In the genomic region with DNA sequence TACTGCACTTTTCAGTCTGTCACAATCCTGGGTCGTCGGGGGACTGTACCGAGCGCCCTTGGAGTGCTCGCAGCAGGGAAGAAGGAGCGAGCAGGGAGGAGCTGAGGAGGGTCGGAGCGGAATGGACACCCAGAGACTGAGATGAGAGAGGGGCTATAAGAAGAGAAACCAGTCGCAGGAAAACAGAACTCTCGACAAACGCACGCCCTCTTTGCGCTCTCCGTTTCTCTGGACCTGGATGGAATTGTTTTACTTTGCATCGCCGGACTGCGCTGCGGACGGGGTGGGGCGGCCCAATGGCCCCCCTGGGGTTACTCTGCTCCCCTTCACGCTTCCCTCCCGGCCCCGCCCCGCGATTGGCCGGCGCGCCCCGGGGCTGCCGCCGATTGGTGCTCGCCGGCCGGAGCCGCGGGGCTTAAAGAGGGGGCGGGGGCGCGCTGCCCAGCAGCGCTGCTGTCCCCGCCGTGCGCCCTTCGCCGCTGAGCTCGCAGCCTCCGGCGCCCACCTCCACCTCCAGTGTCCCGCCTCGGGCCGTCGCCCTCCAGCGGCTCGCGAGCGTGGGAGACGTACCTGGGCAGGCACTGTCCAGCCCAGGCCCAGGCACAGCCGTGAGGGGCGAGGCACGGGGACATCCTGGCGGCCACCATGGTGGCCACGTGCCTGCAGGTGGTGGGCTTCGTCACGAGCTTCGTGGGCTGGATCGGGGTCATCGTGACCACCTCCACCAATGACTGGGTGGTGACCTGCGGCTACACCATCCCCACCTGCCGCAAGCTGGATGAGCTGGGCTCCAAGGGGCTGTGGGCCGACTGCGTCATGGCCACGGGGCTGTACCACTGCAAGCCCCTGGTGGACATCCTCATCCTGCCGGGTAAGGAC, we compare ENCODE assay signal across 8 cellular contexts. TPM values are rescaled to one million over a fixed set of nuclear protein-coding genes. Genes with fewer than 3 reads are reported as not detected.
DNase-seq lines count a peak whose midpoint lies in the region; ATAC-seq and TF ChIP-seq lines count a peak whose summit lies in the region.

A gene (plus strand): TSS at position 447 of the 879 bp plus-strand sequence. CDS start 199 bp downstream, at position 646.

- peak within 1 kb of the TSS; percentile 67 for H2AFZ ChIP-seq in hepatocyte

- no peaks in the 10 kb centered on the region for H3K36me3 Mint-ChIP-seq in CD4-positive, alpha-beta T cell (ENCODE audit: low read depth)
- no peaks in the 10 kb centered on the region for H3K36me3 Mint-ChIP-seq in progenitor cell of endocrine pancreas (ENCODE audit: insufficient read depth)

- POLR2A ChIA-PET in CD4-positive, alpha-beta T cell (lab: Charles Lee): no interaction called here

- H3K36me3 ChIP-seq in HUES64 (ENCODE audit: insufficient read depth, low read length): no peaks in the 10 kb centered on the region
- H3K36me3 ChIP-seq in ascending aorta: no peaks in the 10 kb centered on the region
- H3K36me3 ChIP-seq in hepatocyte (replicated peaks; ENCODE audit: insufficient read depth, low read depth): no peaks in the 10 kb centered on the region

- 65% methylated on average over 73 of the region's 73 CpGs for WGBS in HUES64
- 7% methylated on average over 42 of the region's 73 CpGs for WGBS in hepatocyte (ENCODE audit: low lambda C conversion rate, missing lambda C conversion rate)

- no peaks in the 10 kb centered on the region for H3K9me3 ChIP-seq in CD4-positive, alpha-beta T cell (ENCODE audit: control insufficient read depth, low read length)
- H3K9me3 ChIP-seq in HUES64 (ENCODE audit: insufficient read depth, low read depth, low read length) (no peaks in the 10 kb centered on the region), ascending aorta (no peaks in the 10 kb centered on the region), hepatocyte (ENCODE audit: low read depth) (no peaks in the 10 kb centered on the region)

- H3K4me1 Mint-ChIP-seq in CD4-positive, alpha-beta T cell (ENCODE audit: low read depth): peaks cover 12% of the 10 kb centered on the region
- peaks cover 5% of the 10 kb centered on the region for H3K4me1 Mint-ChIP-seq in progenitor cell of endocrine pancreas (ENCODE audit: low read depth)

- H3K9ac ChIP-seq in HUES64 (ENCODE audit: low read depth, low read length): no peak within 1 kb of the TSS

- intact Hi-C loops in CD4-positive, alpha-beta T cell (cut with DNase I, micrococcal nuclease): loop anchor here in 1 of 2 experiments (10.0 kb wide), 2 partner anchors 1356 to 1926 kb away; no protein-coding TSS in a partner anchor
- intact Hi-C loops in ascending aorta (cut with DNase I): no loop called here

- H3K4me3 ChIP-seq in HUES64 (ENCODE audit: low read length) (peak within 1 kb of the TSS; percentile 55), ascending aorta (peak within 1 kb of the TSS; percentile 67 to 71), hepatocyte (peak within 1 kb of the TSS; percentile 52)

- H3K79me2 ChIP-seq in hepatocyte: no peaks in the 10 kb centered on the region

- CTCF ChIA-PET in CD4-positive, alpha-beta T cell (lab: Charles Lee): no interaction called here

- no peak within 1 kb of the TSS for H3K27ac ChIP-seq in CD4-positive, alpha-beta T cell (ENCODE audit: low read depth, low read length)
- H3K27ac ChIP-seq in HUES64 (ENCODE audit: low read depth, low read length) (no peak within 1 kb of the TSS), ascending aorta (peak within 1 kb of the TSS in 1 of 2 donors; percentile 11), hepatocyte (peak within 1 kb of the TSS; percentile 2)

- no peaks in the 10 kb centered on the region for H4K20me1 ChIP-seq in hepatocyte (ENCODE audit: insufficient read depth, poor library complexity, severe bottlenecking)

- H3K27ac Mint-ChIP-seq in CD4-positive, alpha-beta T cell: no peak within 1 kb of the TSS
- no peak within 1 kb of the TSS for H3K27ac Mint-ChIP-seq in progenitor cell of endocrine pancreas

- TF ChIP-seq CTCF in CD4-positive, alpha-beta T cell (IDR thresholded peaks at IDR 0.05): no peak
- no peak for TF ChIP-seq CTCF in ascending aorta (IDR thresholded peaks at IDR 0.05)
- no peak for TF ChIP-seq CTCF in hepatocyte (IDR thresholded peaks at IDR 0.05; ENCODE audit: poor library complexity)
- TF ChIP-seq CTCF in progenitor cell of endocrine pancreas (IDR thresholded peaks at IDR 0.05; ENCODE audit: unreplicated experiment): peak; percentile 17

- H3K9me2 ChIP-seq in hepatocyte (replicated peaks; ENCODE audit: insufficient read depth): no peaks in the 10 kb centered on the region

- peaks cover 65% of the 10 kb centered on the region for H3K27me3 Mint-ChIP-seq in CD4-positive, alpha-beta T cell
- peaks cover 48% of the 10 kb centered on the region for H3K27me3 Mint-ChIP-seq in progenitor cell of endocrine pancreas

- no peak for DNase-seq in CD4-positive, alpha-beta T cell
- DNase-seq in ascending aorta (ENCODE audit: low spot score in 2 of 2) (no peak), hepatocyte (ENCODE audit: low spot score) (peak; percentile 53), progenitor cell of endocrine pancreas (ENCODE audit: low spot score, unreplicated experiment) (no peak), RPMI8226 (no peak), SKM-1 treated with dmso at 0.1 percent for 144 hours (lab: John Stamatoyannopoulos, UW; ENCODE audit: unreplicated experiment) (no peak)

- no peak for ATAC-seq in CD4-positive, alpha-beta T cell (ENCODE audit: poor library complexity)
- ATAC-seq in HG03159 (IDR thresholded peaks at IDR 0.05; ENCODE audit: unreplicated experiment): no peak

- peak within 1 kb of the TSS; percentile 85 for H3K4me3 Mint-ChIP-seq in CD4-positive, alpha-beta T cell
- peak within 1 kb of the TSS; percentile 77 for H3K4me3 Mint-ChIP-seq in progenitor cell of endocrine pancreas (ENCODE audit: low read depth)

- H3K9me3 Mint-ChIP-seq in CD4-positive, alpha-beta T cell: no peaks in the 10 kb centered on the region
- H3K9me3 Mint-ChIP-seq in progenitor cell of endocrine pancreas (ENCODE audit: low read depth): no peaks in the 10 kb centered on the region

- peaks cover 30% of the 10 kb centered on the region for H3K27me3 ChIP-seq in CD4-positive, alpha-beta T cell (ENCODE audit: control insufficient read depth, insufficient read depth, low read length)
- peaks cover 46% of the 10 kb centered on the region for H3K27me3 ChIP-seq in HUES64 (ENCODE audit: insufficient read depth, low read length)
- no peaks in the 10 kb centered on the region for H3K27me3 ChIP-seq in ascending aorta
- H3K27me3 ChIP-seq in hepatocyte: peaks cover 29% of the 10 kb centered on the region

- H3K4me1 ChIP-seq in HUES64 (ENCODE audit: insufficient read depth, low read length): peaks cover 6% of the 10 kb centered on the region
- peaks cover 7 to 9% of the 10 kb centered on the region in 2 donors for H3K4me1 ChIP-seq in ascending aorta
- peaks cover 14% of the 10 kb centered on the region for H3K4me1 ChIP-seq in hepatocyte (ENCODE audit: insufficient read depth)

- H3K4me2 ChIP-seq in hepatocyte: peak within 1 kb of the TSS; percentile 89

RNA-seq across cellular contexts. Expression of the gene that starts here (rescaled TPM):
- total RNA-seq in CD4-positive, alpha-beta T cell: not detected
- polyA plus RNA-seq in HUES64 (2013, experiment 1 of 2): 14.1 TPM
- polyA plus RNA-seq in HUES64 (2013, experiment 2 of 2): 23.8 TPM
- 7.0 TPM for total RNA-seq in ascending aorta
- total RNA-seq in hepatocyte: 21.9 and 29.5 TPM in 2 replicates
- polyA plus RNA-seq in hepatocyte: 6.1 and 7.7 TPM in 2 replicates
- 1.7 and 2.4 TPM in 2 replicates for total RNA-seq in progenitor cell of endocrine pancreas
